ENCODE assay signal across 29 cellular contexts in the genomic region with DNA sequence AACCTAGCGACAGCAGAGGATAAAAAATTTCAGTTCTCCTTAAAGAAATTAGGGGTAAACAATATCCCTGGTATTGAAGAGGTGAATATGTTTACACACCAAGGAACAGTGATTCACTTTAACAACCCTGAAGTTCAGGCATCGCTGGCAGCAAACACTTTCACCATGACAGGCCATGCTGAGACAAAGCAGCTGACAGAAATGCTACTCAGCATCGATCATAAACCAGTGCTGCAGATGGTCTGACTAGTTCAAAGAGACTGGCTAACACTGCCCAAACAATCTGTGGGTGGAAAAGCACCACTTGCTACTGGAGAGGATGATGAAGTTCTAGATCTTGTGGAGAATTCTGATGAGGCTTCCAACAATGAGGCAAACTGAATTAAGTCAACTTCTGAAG. TPM values are rescaled to one million over a fixed set of nuclear protein-coding genes. Genes with fewer than 3 reads are reported as not detected.
"Had no signal": no experiment of that assay in that cellular context is flagged by ENCODE, and none has a peak within 500 bp of the region (broad histone marks: within the 10 kb centered on the region; RNA-seq: fewer than 3 reads in every experiment).

No MANE protein-coding gene starts in this region.

- H3K27me3 Mint-ChIP-seq: activated naive CD8-positive, alpha-beta T cell treated with anti-CD3 and anti-CD28 coated beads, Interleukin-2, amount 50 U/mL, for 24 hours had no signal

- H3K4me3 Mint-ChIP-seq: activated CD8-positive, alpha-beta T cell treated with anti-CD3 and anti-CD28 coated beads, Interleukin-2, amount 10 ng/mL, durations not matched to agents 7 days and 5 days; activated naive CD8-positive, alpha-beta T cell treated with anti-CD3 and anti-CD28 coated beads, Interleukin-2, amount 50 U/mL, for 24 hours; activated T-helper 1 cell treated with anti-CD3 and anti-CD28 coated beads, Interleukin-12 subunit alpha, Interleukin-12 subunit beta, Interleukin-2, Interleukin-4 antibody, amounts not matched to agents 30 ng/mL and 10 ng/mL and 1 ng/mL, durations not matched to agents 14 hours and 24 hours and 36 hours; endodermal cell; naive thymus-derived CD8-positive, alpha-beta T cell; stimulated activated memory B cell treated with anti-CD40 and anti-IgM and Interleukin-4, amounts not matched to agents 10 μg/mL and 1 μg/mL and 100 μg/mL, for 72 hours had no signal

- H3K36me3 ChIP-seq: cardiac muscle cell, gastrocnemius medialis, lower lobe of right lung, neutrophil, pancreas, right atrium auricular region, stomach, suprapubic skin, tibial nerve, WERI-Rb-1 had no signal

- H3K9me3 ChIP-seq: gastrocnemius medialis, neutrophil, pancreas, psoas muscle, suprapubic skin had no signal

- H3K27ac Mint-ChIP-seq: activated CD8-positive, alpha-beta T cell treated with anti-CD3 and anti-CD28 coated beads, Interleukin-2, amount 10 ng/mL, durations not matched to agents 7 days and 5 days; activated naive CD8-positive, alpha-beta T cell treated with anti-CD3 and anti-CD28 coated beads, Interleukin-2, amount 50 U/mL, for 24 hours; activated T-helper 1 cell treated with anti-CD3 and anti-CD28 coated beads, Interleukin-12 subunit alpha, Interleukin-12 subunit beta, Interleukin-2, Interleukin-4 antibody, amounts not matched to agents 30 ng/mL and 10 ng/mL and 1 ng/mL, durations not matched to agents 14 hours and 24 hours and 36 hours; endodermal cell; stimulated activated memory B cell treated with anti-CD40 and anti-IgM and Interleukin-4, amounts not matched to agents 10 μg/mL and 1 μg/mL and 100 μg/mL, for 72 hours had no signal

- H3K36me3 Mint-ChIP-seq: stimulated activated memory B cell treated with anti-CD40 and anti-IgM and Interleukin-4, amounts not matched to agents 10 μg/mL and 1 μg/mL and 100 μg/mL, for 72 hours had no signal

- H3K9me3 Mint-ChIP-seq: endodermal cell had no signal

- H3K4me3 ChIP-seq: cardiac muscle cell, gastrocnemius medialis, lower lobe of right lung, pancreas, psoas muscle, right atrium auricular region, stomach, suprapubic skin, tibial nerve had no signal

- H3K27ac ChIP-seq: cardiac muscle cell, gastrocnemius medialis, lower lobe of right lung, neutrophil, pancreas, psoas muscle, right atrium auricular region, stomach, suprapubic skin, tibial nerve, WERI-Rb-1 had no signal

- H3K27me3 ChIP-seq: gastrocnemius medialis, neutrophil, pancreas, right atrium auricular region, stomach, suprapubic skin, tibial nerve had no signal

- FAIRE-seq: islet of Langerhans, pancreas had no signal

- H3K4me1 ChIP-seq: gastrocnemius medialis, lower lobe of right lung, pancreas, psoas muscle, right atrium auricular region, stomach, suprapubic skin, tibial nerve had no signal

- ATAC-seq: activated CD8-positive, alpha-beta T cell treated with anti-CD3 and anti-CD28 coated beads, Interleukin-2, amount 10 ng/mL, durations not matched to agents 7 days and 5 days; activated naive CD8-positive, alpha-beta T cell treated with anti-CD3 and anti-CD28 coated beads, Interleukin-2, amount 50 U/mL, for 24 hours; gastrocnemius medialis; left lobe of liver; lower lobe of right lung; naive thymus-derived CD8-positive, alpha-beta T cell; pancreas; psoas muscle had no signal

- DNase-seq: activated CD4-positive, alpha-beta T cell treated with anti-CD3 and anti-CD28 coated beads, Interleukin-2, amount 50 U/mL, for 1 hour; activated CD4-positive, CD25-positive, alpha-beta regulatory T cell treated with anti-CD3 and anti-CD28 coated beads, Interleukin-2, amount 50 U/mL, for 72 hours; activated CD8-positive, alpha-beta T cell treated with anti-CD3 and anti-CD28 coated beads, Interleukin-2, amount 10 ng/mL, durations not matched to agents 7 days and 5 days; activated gamma-delta T cell; activated naive CD4-positive, alpha-beta T cell treated with anti-CD3 and anti-CD28 coated beads, Interleukin-2, amount 50 U/mL, for 16 hours; activated naive CD8-positive, alpha-beta T cell treated with anti-CD3 and anti-CD28 coated beads, Interleukin-2, amount 50 U/mL, for 24 hours; cortex of kidney; endodermal cell; erythroblast; gastrocnemius medialis; lower lobe of right lung; naive thymus-derived CD8-positive, alpha-beta T cell; pancreas; psoas muscle; stimulated activated CD4-positive, alpha-beta T cell treated with anti-CD3 and anti-CD28 coated beads, Interleukin-2, amount 100 ng/mL, for 24 hours; stomach; WERI-Rb-1 had no signal

RNA-seq across cellular contexts. Expression of gene ACOD1, which starts 19.9 kb away (rescaled TPM):
- total RNA-seq: activated CD8-positive, alpha-beta T cell treated with anti-CD3 and anti-CD28 coated beads, Interleukin-2, amount 10 ng/mL, durations not matched to agents 7 days and 5 days; activated T-helper 1 cell treated with anti-CD3 and anti-CD28 coated beads, Interleukin-12 subunit alpha, Interleukin-12 subunit beta, Interleukin-2, Interleukin-4 antibody, amounts not matched to agents 30 ng/mL and 10 ng/mL and 1 ng/mL, durations not matched to agents 14 hours and 24 hours and 36 hours; cardiac muscle cell; cerebellum; endodermal cell; gastrocnemius medialis; left lobe of liver; lower lobe of right lung; naive thymus-derived CD8-positive, alpha-beta T cell; pancreas; psoas muscle; right atrium auricular region; stomach; suprapubic skin; T-helper 2 cell treated with Interferon-gamma antibody and Interleukin-4, amounts not matched to agents 100 ng/mL and 5 ng/mL, for 36 hours; tibial nerve; urinary bladder had no signal
- polyA plus RNA-seq: cardiac muscle cell; naive thymus-derived CD8-positive, alpha-beta T cell; pancreas; psoas muscle; urinary bladder had no signal
